ENCODE assay signal across 1 cellular context in the genomic region with DNA sequence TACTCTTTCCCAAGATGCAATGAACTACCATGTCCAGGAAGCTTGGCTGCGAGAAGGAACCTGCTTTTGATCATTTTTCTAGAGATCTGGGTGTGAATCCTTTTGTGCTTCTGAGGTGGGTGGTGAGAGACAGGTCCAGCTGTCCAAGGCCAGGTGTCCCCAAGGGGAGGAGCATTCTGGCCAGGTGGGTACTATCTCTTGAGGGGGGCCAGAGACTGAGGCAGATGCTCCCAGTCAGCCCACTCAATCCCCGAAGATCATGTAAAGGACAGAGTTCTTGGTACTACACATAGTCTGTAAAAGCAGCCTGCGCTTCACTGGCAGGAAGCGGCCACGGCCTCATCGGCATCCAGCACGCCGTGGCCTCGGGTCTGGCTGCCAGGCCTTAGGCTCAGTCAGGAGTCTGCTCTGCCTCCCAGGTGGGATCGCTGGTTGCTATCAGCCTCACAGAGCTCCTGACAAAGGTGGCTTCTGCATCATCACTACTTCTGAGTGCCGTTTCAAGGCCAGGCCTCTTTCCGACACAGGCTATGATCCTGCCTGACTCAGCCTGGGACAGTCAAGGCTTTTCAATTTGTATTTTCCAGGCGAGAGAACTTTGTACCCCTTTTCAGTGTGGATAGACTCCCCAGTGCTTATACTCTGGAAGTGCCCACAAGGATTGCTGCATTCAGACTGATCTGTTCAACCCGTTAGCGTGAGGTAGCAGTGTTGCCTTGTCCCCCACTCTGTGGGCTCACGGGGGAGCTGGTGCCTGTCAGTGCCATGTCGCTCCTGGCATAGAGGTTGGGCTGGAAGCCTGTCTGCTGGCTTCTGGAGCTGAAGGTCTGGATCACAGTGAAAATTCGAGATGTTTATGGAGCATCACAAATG.
TF ChIP-seq lines count a peak whose summit lies in the region.

No MANE protein-coding gene starts in this region.

TF ChIP-seq in HepG2, 621 proteins besides CTCF, POLR2A, EP300 and RAD21 (continued from another document):
- TF ChIP-seq, protein P1, sequence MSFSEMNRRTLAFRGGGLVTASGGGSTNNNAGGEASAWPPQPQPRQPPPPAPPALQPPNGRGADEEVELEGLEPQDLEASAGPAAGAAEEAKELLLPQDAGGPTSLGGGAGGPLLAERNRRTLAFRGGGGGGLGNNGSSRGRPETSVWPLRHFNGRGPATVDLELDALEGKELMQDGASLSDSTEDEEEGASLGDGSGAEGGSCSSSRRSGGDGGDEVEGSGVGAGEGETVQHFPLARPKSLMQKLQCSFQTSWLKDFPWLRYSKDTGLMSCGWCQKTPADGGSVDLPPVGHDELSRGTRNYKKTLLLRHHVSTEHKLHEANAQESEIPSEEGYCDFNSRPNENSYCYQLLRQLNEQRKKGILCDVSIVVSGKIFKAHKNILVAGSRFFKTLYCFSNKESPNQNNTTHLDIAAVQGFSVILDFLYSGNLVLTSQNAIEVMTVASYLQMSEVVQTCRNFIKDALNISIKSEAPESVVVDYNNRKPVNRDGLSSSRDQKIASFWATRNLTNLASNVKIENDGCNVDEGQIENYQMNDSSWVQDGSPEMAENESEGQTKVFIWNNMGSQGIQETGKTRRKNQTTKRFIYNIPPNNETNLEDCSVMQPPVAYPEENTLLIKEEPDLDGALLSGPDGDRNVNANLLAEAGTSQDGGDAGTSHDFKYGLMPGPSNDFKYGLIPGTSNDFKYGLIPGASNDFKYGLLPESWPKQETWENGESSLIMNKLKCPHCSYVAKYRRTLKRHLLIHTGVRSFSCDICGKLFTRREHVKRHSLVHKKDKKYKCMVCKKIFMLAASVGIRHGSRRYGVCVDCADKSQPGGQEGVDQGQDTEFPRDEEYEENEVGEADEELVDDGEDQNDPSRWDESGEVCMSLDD (CRISPR knock-in tag; IDR thresholded peaks at IDR 0.05; ENCODE audit: borderline replicate concordance) = no peak
- TF ChIP-seq, protein P2, sequence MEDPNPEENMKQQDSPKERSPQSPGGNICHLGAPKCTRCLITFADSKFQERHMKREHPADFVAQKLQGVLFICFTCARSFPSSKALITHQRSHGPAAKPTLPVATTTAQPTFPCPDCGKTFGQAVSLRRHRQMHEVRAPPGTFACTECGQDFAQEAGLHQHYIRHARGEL (CRISPR knock-in tag; IDR thresholded peaks at IDR 0.05) = no peak
- no peak for TF ChIP-seq RBM22 (optimal IDR thresholded peaks at IDR 0.05; ENCODE audit: low read length)
- no peak for TF ChIP-seq PTBP1 (IDR thresholded peaks at IDR 0.05; ENCODE audit: low read depth, low read length, poor library complexity, severe bottlenecking)
- TF ChIP-seq, protein P3, sequence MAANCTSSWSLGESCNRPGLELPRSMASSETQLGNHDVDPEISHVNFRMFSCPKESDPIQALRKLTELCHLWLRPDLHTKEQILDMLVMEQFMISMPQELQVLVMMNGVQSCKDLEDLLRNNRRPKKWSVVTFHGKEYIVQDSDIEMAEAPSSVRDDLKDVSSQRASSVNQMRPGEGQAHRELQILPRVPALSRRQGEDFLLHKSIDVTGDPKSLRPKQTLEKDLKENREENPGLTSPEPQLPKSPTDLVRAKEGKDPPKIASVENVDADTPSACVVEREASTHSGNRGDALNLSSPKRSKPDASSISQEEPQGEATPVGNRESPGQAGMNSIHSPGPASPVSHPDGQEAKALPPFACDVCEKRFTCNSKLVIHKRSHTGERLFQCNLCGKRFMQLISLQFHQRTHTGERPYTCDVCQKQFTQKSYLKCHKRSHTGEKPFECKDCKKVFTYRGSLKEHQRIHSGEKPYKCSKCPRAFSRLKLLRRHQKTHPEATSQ (CRISPR knock-in tag; IDR thresholded peaks at IDR 0.05; ENCODE audit: borderline replicate concordance) = no peak
- peak; percentile 23; the same call in 1 of the 2 replicates for TF ChIP-seq MED1 (CRISPR knock-in tag; IDR thresholded peaks at IDR 0.05)
- TF ChIP-seq ZNF652 (CRISPR knock-in tag; IDR thresholded peaks at IDR 0.05; ENCODE audit: borderline replicate concordance, low read depth) = no peak
- no peak for TF ChIP-seq NFKBIZ (CRISPR knock-in tag; IDR thresholded peaks at IDR 0.05)
- no peak for TF ChIP-seq ZNF775 (CRISPR knock-in tag; IDR thresholded peaks at IDR 0.05; ENCODE audit: borderline replicate concordance)
- TF ChIP-seq KDM5A (IDR thresholded peaks at IDR 0.05; ENCODE audit: borderline replicate concordance, low read length) = no peak
- TF ChIP-seq MEIS2 (CRISPR knock-in tag; IDR thresholded peaks at IDR 0.05) = no peak; the same call in 1 of the 2 replicates
- TF ChIP-seq, protein P4, sequence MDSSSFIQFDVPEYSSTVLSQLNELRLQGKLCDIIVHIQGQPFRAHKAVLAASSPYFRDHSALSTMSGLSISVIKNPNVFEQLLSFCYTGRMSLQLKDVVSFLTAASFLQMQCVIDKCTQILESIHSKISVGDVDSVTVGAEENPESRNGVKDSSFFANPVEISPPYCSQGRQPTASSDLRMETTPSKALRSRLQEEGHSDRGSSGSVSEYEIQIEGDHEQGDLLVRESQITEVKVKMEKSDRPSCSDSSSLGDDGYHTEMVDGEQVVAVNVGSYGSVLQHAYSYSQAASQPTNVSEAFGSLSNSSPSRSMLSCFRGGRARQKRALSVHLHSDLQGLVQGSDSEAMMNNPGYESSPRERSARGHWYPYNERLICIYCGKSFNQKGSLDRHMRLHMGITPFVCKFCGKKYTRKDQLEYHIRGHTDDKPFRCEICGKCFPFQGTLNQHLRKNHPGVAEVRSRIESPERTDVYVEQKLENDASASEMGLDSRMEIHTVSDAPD (CRISPR knock-in tag; IDR thresholded peaks at IDR 0.05) = no peak
- TF ChIP-seq PRPF4 (IDR thresholded peaks at IDR 0.05; ENCODE audit: low read depth, low read length, poor library complexity, severe bottlenecking) = no peak
- no peak; the same call in 1 of the 2 replicates for TF ChIP-seq ZNF484 (CRISPR knock-in tag; IDR thresholded peaks at IDR 0.05; ENCODE audit: borderline replicate concordance, low read depth)
- no peak for TF ChIP-seq BHLHE40 (IDR thresholded peaks at IDR 0.05; ENCODE audit: low read length)
- TF ChIP-seq MAFG (CRISPR knock-in tag; IDR thresholded peaks at IDR 0.05) = no peak
- TF ChIP-seq HDAC2 (CRISPR knock-in tag; IDR thresholded peaks at IDR 0.05) = no peak
- TF ChIP-seq SALL2 (CRISPR knock-in tag; IDR thresholded peaks at IDR 0.05) = no peak
- TF ChIP-seq, protein P5, sequence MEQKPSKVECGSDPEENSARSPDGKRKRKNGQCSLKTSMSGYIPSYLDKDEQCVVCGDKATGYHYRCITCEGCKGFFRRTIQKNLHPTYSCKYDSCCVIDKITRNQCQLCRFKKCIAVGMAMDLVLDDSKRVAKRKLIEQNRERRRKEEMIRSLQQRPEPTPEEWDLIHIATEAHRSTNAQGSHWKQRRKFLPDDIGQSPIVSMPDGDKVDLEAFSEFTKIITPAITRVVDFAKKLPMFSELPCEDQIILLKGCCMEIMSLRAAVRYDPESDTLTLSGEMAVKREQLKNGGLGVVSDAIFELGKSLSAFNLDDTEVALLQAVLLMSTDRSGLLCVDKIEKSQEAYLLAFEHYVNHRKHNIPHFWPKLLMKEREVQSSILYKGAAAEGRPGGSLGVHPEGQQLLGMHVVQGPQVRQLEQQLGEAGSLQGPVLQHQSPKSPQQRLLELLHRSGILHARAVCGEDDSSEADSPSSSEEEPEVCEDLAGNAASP (CRISPR knock-in tag; IDR thresholded peaks at IDR 0.05; ENCODE audit: borderline replicate concordance) = no peak
- TF ChIP-seq ZNF260 (CRISPR knock-in tag; IDR thresholded peaks at IDR 0.05; ENCODE audit: borderline replicate concordance, low read depth) = no peak
- TF ChIP-seq, protein P6, sequence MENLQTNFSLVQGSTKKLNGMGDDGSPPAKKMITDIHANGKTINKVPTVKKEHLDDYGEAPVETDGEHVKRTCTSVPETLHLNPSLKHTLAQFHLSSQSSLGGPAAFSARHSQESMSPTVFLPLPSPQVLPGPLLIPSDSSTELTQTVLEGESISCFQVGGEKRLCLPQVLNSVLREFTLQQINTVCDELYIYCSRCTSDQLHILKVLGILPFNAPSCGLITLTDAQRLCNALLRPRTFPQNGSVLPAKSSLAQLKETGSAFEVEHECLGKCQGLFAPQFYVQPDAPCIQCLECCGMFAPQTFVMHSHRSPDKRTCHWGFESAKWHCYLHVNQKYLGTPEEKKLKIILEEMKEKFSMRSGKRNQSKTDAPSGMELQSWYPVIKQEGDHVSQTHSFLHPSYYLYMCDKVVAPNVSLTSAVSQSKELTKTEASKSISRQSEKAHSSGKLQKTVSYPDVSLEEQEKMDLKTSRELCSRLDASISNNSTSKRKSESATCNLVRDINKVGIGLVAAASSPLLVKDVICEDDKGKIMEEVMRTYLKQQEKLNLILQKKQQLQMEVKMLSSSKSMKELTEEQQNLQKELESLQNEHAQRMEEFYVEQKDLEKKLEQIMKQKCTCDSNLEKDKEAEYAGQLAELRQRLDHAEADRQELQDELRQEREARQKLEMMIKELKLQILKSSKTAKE (CRISPR knock-in tag; IDR thresholded peaks at IDR 0.05; ENCODE audit: borderline replicate concordance) = no peak
- TF ChIP-seq ATRX (CRISPR knock-in tag; IDR thresholded peaks at IDR 0.05; ENCODE audit: borderline replicate concordance) = no peak
- peak; percentile 5 for TF ChIP-seq YY1 (IDR thresholded peaks at IDR 0.05; ENCODE audit: insufficient read depth, insufficient replicate concordance, low read depth, low read length)
- TF ChIP-seq, protein P7, sequence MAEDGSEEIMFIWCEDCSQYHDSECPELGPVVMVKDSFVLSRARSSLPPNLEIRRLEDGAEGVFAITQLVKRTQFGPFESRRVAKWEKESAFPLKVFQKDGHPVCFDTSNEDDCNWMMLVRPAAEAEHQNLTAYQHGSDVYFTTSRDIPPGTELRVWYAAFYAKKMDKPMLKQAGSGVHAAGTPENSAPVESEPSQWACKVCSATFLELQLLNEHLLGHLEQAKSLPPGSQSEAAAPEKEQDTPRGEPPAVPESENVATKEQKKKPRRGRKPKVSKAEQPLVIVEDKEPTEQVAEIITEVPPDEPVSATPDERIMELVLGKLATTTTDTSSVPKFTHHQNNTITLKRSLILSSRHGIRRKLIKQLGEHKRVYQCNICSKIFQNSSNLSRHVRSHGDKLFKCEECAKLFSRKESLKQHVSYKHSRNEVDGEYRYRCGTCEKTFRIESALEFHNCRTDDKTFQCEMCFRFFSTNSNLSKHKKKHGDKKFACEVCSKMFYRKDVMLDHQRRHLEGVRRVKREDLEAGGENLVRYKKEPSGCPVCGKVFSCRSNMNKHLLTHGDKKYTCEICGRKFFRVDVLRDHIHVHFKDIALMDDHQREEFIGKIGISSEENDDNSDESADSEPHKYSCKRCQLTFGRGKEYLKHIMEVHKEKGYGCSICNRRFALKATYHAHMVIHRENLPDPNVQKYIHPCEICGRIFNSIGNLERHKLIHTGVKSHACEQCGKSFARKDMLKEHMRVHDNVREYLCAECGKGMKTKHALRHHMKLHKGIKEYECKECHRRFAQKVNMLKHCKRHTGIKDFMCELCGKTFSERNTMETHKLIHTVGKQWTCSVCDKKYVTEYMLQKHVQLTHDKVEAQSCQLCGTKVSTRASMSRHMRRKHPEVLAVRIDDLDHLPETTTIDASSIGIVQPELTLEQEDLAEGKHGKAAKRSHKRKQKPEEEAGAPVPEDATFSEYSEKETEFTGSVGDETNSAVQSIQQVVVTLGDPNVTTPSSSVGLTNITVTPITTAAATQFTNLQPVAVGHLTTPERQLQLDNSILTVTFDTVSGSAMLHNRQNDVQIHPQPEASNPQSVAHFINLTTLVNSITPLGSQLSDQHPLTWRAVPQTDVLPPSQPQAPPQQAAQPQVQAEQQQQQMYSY (CRISPR knock-in tag; IDR thresholded peaks at IDR 0.05) = no peak
- TF ChIP-seq, protein P8, sequence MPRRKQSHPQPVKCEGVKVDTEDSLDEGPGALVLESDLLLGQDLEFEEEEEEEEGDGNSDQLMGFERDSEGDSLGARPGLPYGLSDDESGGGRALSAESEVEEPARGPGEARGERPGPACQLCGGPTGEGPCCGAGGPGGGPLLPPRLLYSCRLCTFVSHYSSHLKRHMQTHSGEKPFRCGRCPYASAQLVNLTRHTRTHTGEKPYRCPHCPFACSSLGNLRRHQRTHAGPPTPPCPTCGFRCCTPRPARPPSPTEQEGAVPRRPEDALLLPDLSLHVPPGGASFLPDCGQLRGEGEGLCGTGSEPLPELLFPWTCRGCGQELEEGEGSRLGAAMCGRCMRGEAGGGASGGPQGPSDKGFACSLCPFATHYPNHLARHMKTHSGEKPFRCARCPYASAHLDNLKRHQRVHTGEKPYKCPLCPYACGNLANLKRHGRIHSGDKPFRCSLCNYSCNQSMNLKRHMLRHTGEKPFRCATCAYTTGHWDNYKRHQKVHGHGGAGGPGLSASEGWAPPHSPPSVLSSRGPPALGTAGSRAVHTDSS (CRISPR knock-in tag; conservative IDR thresholded peaks at IDR 0.05) = no peak
- TF ChIP-seq ZSCAN22 (CRISPR knock-in tag; IDR thresholded peaks at IDR 0.05) = no peak
TF ChIP-seq in HepG2: peak in this region for 94.
